10 cellular contexts compared by ENCODE assay signal in the genomic region with DNA sequence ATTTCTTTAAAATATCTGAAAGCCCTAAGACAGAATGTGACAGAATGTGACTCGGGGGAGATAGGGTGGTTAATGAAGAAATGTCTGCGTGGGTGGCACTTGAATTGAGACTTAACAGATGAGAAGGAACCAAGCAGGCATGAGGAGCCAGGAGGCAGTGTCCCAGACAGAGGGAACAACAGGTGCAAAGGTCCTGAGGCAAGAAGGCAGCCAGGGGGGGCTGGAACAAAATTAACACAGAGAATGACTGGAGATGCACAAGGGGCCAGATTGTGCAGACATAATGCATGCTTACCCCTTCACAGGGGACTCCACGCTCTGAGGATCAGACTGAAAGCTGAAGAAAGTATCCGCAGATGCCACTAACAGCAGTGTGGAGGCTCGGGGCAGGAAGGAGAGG. TPM values are rescaled to one million over a fixed set of nuclear protein-coding genes. Genes with fewer than 3 reads are reported as not detected.
DNase-seq lines count a peak whose midpoint lies in the region; ATAC-seq and TF ChIP-seq lines count a peak whose summit lies in the region.
"Had no signal": no experiment of that assay in that cellular context is flagged by ENCODE, and none has a peak within 500 bp of the region (broad histone marks: within the 10 kb centered on the region; RNA-seq: fewer than 3 reads in every experiment).

No MANE protein-coding gene starts in this region.

- H3K4me3 Mint-ChIP-seq in Caco-2 (ENCODE audit: unreplicated experiment) = peak overlapping the region; percentile 95

- H2BK5ac ChIP-seq in neuronal stem cell (ENCODE audit: low read length) = no peak overlapping the region

- H3K9ac ChIP-seq in endocrine pancreas (ENCODE audit: control insufficient read depth, insufficient read depth, low read length) (no peak overlapping the region), neuronal stem cell (ENCODE audit: low read depth, low read length, poor library complexity) (no peak overlapping the region)

- H3K4me2 ChIP-seq in neuronal stem cell (ENCODE audit: insufficient read depth, low read length, poor library complexity, severe bottlenecking) = peak overlapping the region; percentile 28

- POLR2A ChIA-PET in Caco-2 (lab: Charles Lee) = no interaction called here

- H3K36me3 Mint-ChIP-seq in Caco-2 (ENCODE audit: insufficient read depth, unreplicated experiment) = peaks cover 44% of the 10 kb centered on the region

- peaks cover 11% of the 10 kb centered on the region for H3K79me1 ChIP-seq in neuronal stem cell (ENCODE audit: low read depth, low read length)

- H4K8ac ChIP-seq in neuronal stem cell (ENCODE audit: low read depth, low read length) = no peak overlapping the region

- H3K27me3 Mint-ChIP-seq in Caco-2 (ENCODE audit: insufficient read depth, unreplicated experiment) = no peaks in the 10 kb centered on the region

- WGBS in neuronal stem cell (ENCODE audit: extremely low coverage in 2 of 2, insufficient read length in 2 of 2, insufficient replicate concordance in 1 of 2), 2 donors = no CpG with 5 or more reads among the region's 5 CpGs

- peaks cover 26% of the 10 kb centered on the region for H3K4me1 Mint-ChIP-seq in Caco-2 (ENCODE audit: low read depth, unreplicated experiment)

- H2BK12ac ChIP-seq in neuronal stem cell (ENCODE audit: low read length) = no peak overlapping the region

- no peak overlapping the region for H3K14ac ChIP-seq in neuronal stem cell (ENCODE audit: low read length)

- no peak overlapping the region for H3K27ac Mint-ChIP-seq in Caco-2 (ENCODE audit: unreplicated experiment)

- DNase-seq in Caco-2 = no peak
- no peak for DNase-seq in NB4 (ENCODE audit: low read depth)
- no peak for DNase-seq in neuronal stem cell (ENCODE audit: low spot score)
- no peak for DNase-seq in UCSD-AML1 (lab: John Stamatoyannopoulos, UW; ENCODE audit: unreplicated experiment)
- no peak for DNase-seq in superior temporal gyrus (ENCODE audit: extremely low spot score)
- DNase-seq: activated CD4-positive, alpha-beta T cell treated with anti-CD3 and anti-CD28 coated beads for 48 hours; NCI-H748 treated with DMSO at 0.1 percent for 48 hours had no signal

- no peak overlapping the region for H4K91ac ChIP-seq in neuronal stem cell (ENCODE audit: low read depth, low read length, poor library complexity)

- peaks cover 9% of the 10 kb centered on the region for H3K9me3 Mint-ChIP-seq in Caco-2 (ENCODE audit: unreplicated experiment)

- H3K27ac ChIP-seq in neuronal stem cell (replicated peaks; ENCODE audit: low read length) = no peak overlapping the region

- H3K4me1 ChIP-seq in Caco-2 (peaks cover 12% of the 10 kb centered on the region; the same call in 1 of the 2 replicates), endocrine pancreas (ENCODE audit: control insufficient read depth, insufficient read depth, low read length) (peaks cover 11% of the 10 kb centered on the region), neuronal stem cell (ENCODE audit: control insufficient read depth in 2 of 2, insufficient read depth in 1 of 2, low read depth in 1 of 2, low read length in 2 of 2) (peaks cover 8 to 9% of the 10 kb centered on the region in 2 donors)

- no peak overlapping the region for H3K18ac ChIP-seq in neuronal stem cell (ENCODE audit: low read length)

- intact Hi-C loops in Caco-2 (cut with micrococcal nuclease; ENCODE audit: unreplicated experiment) = loop anchor here (2.0 kb wide), 2 partner anchors 21 to 37 kb away; no protein-coding TSS in a partner anchor

- H3K9me3 ChIP-seq in Caco-2 = no peaks in the 10 kb centered on the region
- H3K9me3 ChIP-seq in endocrine pancreas (ENCODE audit: control insufficient read depth, low read length) = no peaks in the 10 kb centered on the region
- no peaks in the 10 kb centered on the region for H3K9me3 ChIP-seq in neuronal stem cell (replicated peaks in 1 of 2; ENCODE audit: control insufficient read depth in 2 of 2, insufficient read depth in 1 of 2, low read depth in 1 of 2, low read length in 2 of 2)

- TF ChIP-seq POLR2A in NB4 (IDR thresholded peaks at IDR 0.05; ENCODE audit: extremely low read depth, insufficient read length) = no peak

- no peak overlapping the region for H2AK5ac ChIP-seq in neuronal stem cell (ENCODE audit: low read depth, low read length)

- H2BK120ac ChIP-seq in neuronal stem cell (ENCODE audit: low read depth, low read length) = no peak overlapping the region

- no peak overlapping the region for H3K4me3 ChIP-seq in Caco-2 (ENCODE audit: low read depth, low read length)
- peak overlapping the region; percentile 100 for H3K4me3 ChIP-seq in NB4 (ENCODE audit: low read depth, low read length)
- peak overlapping the region; percentile 85 for H3K4me3 ChIP-seq in endocrine pancreas (ENCODE audit: control insufficient read depth, insufficient read depth, low read length)
- H3K4me3 ChIP-seq in neuronal stem cell (ENCODE audit: low read length in 2 of 2) = peak overlapping the region in 1 of 2 donors; percentile 64

- H2AFZ ChIP-seq in neuronal stem cell (ENCODE audit: low read length) = no peak overlapping the region

- TF ChIP-seq CTCF in Caco-2 (IDR thresholded peaks at IDR 0.05; ENCODE audit: insufficient read depth in 1 of 2, low read depth in 1 of 2, low read length in 1 of 2, severe bottlenecking in 1 of 2, unreplicated experiment in 1 of 2) = no peak
- no peak for TF ChIP-seq CTCF in NB4 (IDR thresholded peaks at IDR 0.05; ENCODE audit: low read depth, low read length)

- no peak overlapping the region for H3K4ac ChIP-seq in neuronal stem cell (ENCODE audit: low read length)

- H3K36me3 ChIP-seq in Caco-2 (ENCODE audit: control insufficient read depth, insufficient read depth, low read length) (0 out of 2 replicates have a peak, but pooled peaks cover 2% of the 10 kb centered on the region), endocrine pancreas (ENCODE audit: control insufficient read depth, insufficient read depth, low read length) (no peaks in the 10 kb centered on the region), neuronal stem cell (replicated peaks in 1 of 2; ENCODE audit: control insufficient read depth in 2 of 2, insufficient read depth in 2 of 2, low read length in 2 of 2) (peaks cover 4 to 39% of the 10 kb centered on the region in 2 donors)

- H2BK15ac ChIP-seq in neuronal stem cell (ENCODE audit: low read length) = no peak overlapping the region

- H3K23ac ChIP-seq in neuronal stem cell (ENCODE audit: low read depth, low read length, poor library complexity) = no peak overlapping the region

- no peaks in the 10 kb centered on the region for H3K27me3 ChIP-seq in Caco-2 (replicated peaks; ENCODE audit: control insufficient read depth, insufficient read depth, low read length)
- no peaks in the 10 kb centered on the region for H3K27me3 ChIP-seq in endocrine pancreas (ENCODE audit: control insufficient read depth, insufficient read depth, low read length)
- no peaks in the 10 kb centered on the region for H3K27me3 ChIP-seq in neuronal stem cell (ENCODE audit: control insufficient read depth in 3 of 3, insufficient read depth in 3 of 3, low read depth in 1 of 3, low read length in 3 of 3)

- CTCF ChIA-PET in Caco-2 (lab: Charles Lee) = no interaction called here

- ATAC-seq in HG03571 (IDR thresholded peaks at IDR 0.05; ENCODE audit: unreplicated experiment) (no peak), HG03469 (IDR thresholded peaks at IDR 0.05; ENCODE audit: unreplicated experiment) (no peak)

- BruUV-seq in Caco-2 (replicated peaks; lab: Mats Ljungman, UMichigan) = no TSS peak

RNA-seq across cellular contexts. Expression of gene LMAN2, which starts 1.7 kb away (rescaled TPM):
- total RNA-seq in Caco-2 (2022) = 240 and 241 TPM in 2 replicates
- polyA plus RNA-seq in neuronal stem cell (2013, experiment 1 of 2) = 131 TPM
- 132 TPM for polyA plus RNA-seq in neuronal stem cell (2013, experiment 2 of 2)

RNA-seq across cellular contexts. Expression of gene RGS14, which starts 8.0 kb away (rescaled TPM):
- 15.2 and 16.7 TPM in 2 replicates for total RNA-seq in Caco-2 (2022)
- polyA plus RNA-seq in neuronal stem cell (2013, experiment 1 of 2) = 26.4 TPM
- polyA plus RNA-seq in neuronal stem cell (2013, experiment 2 of 2) = 20.9 TPM

RNA-seq across cellular contexts. Expression of gene SLC34A1, which starts 34.5 kb away (rescaled TPM):
- not detected in 2 replicates for total RNA-seq in Caco-2 (2022)
- not detected for polyA plus RNA-seq in neuronal stem cell (2013, experiment 1 of 2)
- polyA plus RNA-seq in neuronal stem cell (2013, experiment 2 of 2) = not detected

RNA-seq across cellular contexts. Expression of gene MXD3, which starts 38.1 kb away (rescaled TPM):
- 19.8 and 20.6 TPM in 2 replicates for total RNA-seq in Caco-2 (2022)
- polyA plus RNA-seq in neuronal stem cell (2013, experiment 1 of 2) = 32.1 TPM
- 29.6 TPM for polyA plus RNA-seq in neuronal stem cell (2013, experiment 2 of 2)

RNA-seq across cellular contexts. Expression of gene PRELID1, which starts 46.2 kb away (rescaled TPM):
- 201 and 229 TPM in 2 replicates for total RNA-seq in Caco-2 (2022)
- 147 TPM for polyA plus RNA-seq in neuronal stem cell (2013, experiment 1 of 2)
- polyA plus RNA-seq in neuronal stem cell (2013, experiment 2 of 2) = 145 TPM
